9 cellular contexts compared by ENCODE assay signal in genomic region chr1:167722870-167723251, GRCh38. TPM values are rescaled to one million over a fixed set of nuclear protein-coding genes. Genes with fewer than 3 reads are reported as not detected.
DNase-seq lines count a peak whose midpoint lies in the region; ATAC-seq, FAIRE-seq and TF ChIP-seq lines count a peak whose summit lies in the region.
"Had no signal": no experiment of that assay in that cellular context is flagged by ENCODE, and none has a peak within 500 bp of the region (broad histone marks: within the 10 kb centered on the region; RNA-seq: fewer than 3 reads in every experiment).

No MANE protein-coding gene starts in this region.

- ATAC-seq in GM18517 (IDR thresholded peaks at IDR 0.05; ENCODE audit: unreplicated experiment) (no peak), GM18858 (IDR thresholded peaks at IDR 0.05; ENCODE audit: unreplicated experiment) (no peak)

- peaks cover 12% of the 10 kb centered on the region for H3K36me3 ChIP-seq in SJSA1

- no peak overlapping the region for H3K27ac ChIP-seq in SJSA1

- peaks cover 17% of the 10 kb centered on the region for H3K4me1 ChIP-seq in SJSA1 (replicated peaks)

- H3K4me3 ChIP-seq in SJSA1 (peak overlapping the region; percentile 90), fibroblast of the aortic adventitia (ENCODE audit: low read depth, low read length) (peak overlapping the region; percentile 84), skeletal muscle cell (ENCODE audit: low read depth, low read length) (peak overlapping the region; percentile 76)

- TF ChIP-seq CTCF in fibroblast of the aortic adventitia (IDR thresholded peaks at IDR 0.05; ENCODE audit: insufficient read depth, low read length) (no peak), GM20000 (IDR thresholded peaks at IDR 0.05; ENCODE audit: extremely low read depth, missing control alignments) (no peak)

- peak; percentile 33 for FAIRE-seq in GM19239 (lab: Jason Lieb, UNC)

- no peaks in the 10 kb centered on the region for H3K9me3 ChIP-seq in SJSA1 (replicated peaks)

- DNase-seq in GM19239 (ENCODE audit: insufficient read length, low spot score): no peak
- DNase-seq in SJSA1 (ENCODE audit: low read depth in 1 of 2, low spot score in 2 of 2): peak in 1 of 2 experiments; percentile 11
- DNase-seq in fibroblast of the aortic adventitia (ENCODE audit: low read depth): no peak
- DNase-seq in skeletal muscle cell (ENCODE audit: low read depth): no peak
- DNase-seq in GM20000 (ENCODE audit: low spot score): no peak
- no peak for DNase-seq in NCI-H2227 treated with DMSO at 0.1 percent for 48 hours (lab: John Stamatoyannopoulos, UW)
- DNase-seq: activated effector memory CD4-positive, alpha-beta T cell treated with Interleukin-2 at 50 U/mL for 16 hours had no signal

- no peaks in the 10 kb centered on the region for H3K27me3 ChIP-seq in SJSA1 (replicated peaks)

RNA-seq across cellular contexts. Expression of gene MPZL1, which starts 1.1 kb away (rescaled TPM):
- 74.1 and 78.5 TPM in 2 replicates for total RNA-seq in SJSA1 (2014; rRNA removed; shearing (Covaris generic))
- total RNA-seq in fibroblast of the aortic adventitia (ENCODE audit: low replicate concordance): 66.6 and 112 TPM in 2 replicates
